In genomic region chr3:194852836-194853508, GRCh38 we compare ENCODE assay signal across 18 cellular contexts.
DNase-seq lines count a peak whose midpoint lies in the region; TF ChIP-seq lines count a peak whose summit lies in the region.
"Had no signal": no experiment of that assay in that cellular context is flagged by ENCODE, and none has a peak within 500 bp of the region (broad histone marks: within the 10 kb centered on the region; RNA-seq: fewer than 3 reads in every experiment).

No MANE protein-coding gene starts in this region.

- no peaks in the 10 kb centered on the region for H3K27me3 ChIP-seq in transverse colon
- H3K27me3 ChIP-seq: brain microvascular endothelial cell, uterus had no signal

- H3K27ac ChIP-seq in transverse colon = no peak overlapping the region
- H3K27ac ChIP-seq: brain microvascular endothelial cell, epithelial cell of prostate, uterus had no signal

- peaks cover 0 to 17% (median 14%) of the 10 kb centered on the region in 4 donors for H3K4me1 ChIP-seq in transverse colon
- H3K4me1 ChIP-seq: uterus had no signal

- no peak for TF ChIP-seq EP300 in transverse colon (IDR thresholded peaks at IDR 0.05; ENCODE audit: low read depth)

- in situ Hi-C loops in transverse colon (cut with MboI; ENCODE audit: low pct_ligation_motif_present in 1 of 4, low pct_unique_long_range_greater_than_20kb in 1 of 4, low sequenced_read_pairs in 3 of 4) = no loop called here

- intact Hi-C loops in cardiac septum (cut with DNase I) = no loop called here
- intact Hi-C loops in transverse colon (cut with DNase I; ENCODE audit: low total_unique reads) = no loop called here

- WGBS in transverse colon (ENCODE audit: low coverage in 1 of 2), 2 donors = 67% methylated on average over 16 of the region's 16 CpGs; no CpG with 5 or more reads in 1 of the 2 donors

- H3K9me3 ChIP-seq in transverse colon = no peaks in the 10 kb centered on the region
- H3K9me3 ChIP-seq: uterus had no signal

- H3K4me3 ChIP-seq in LNCaP clone FGC (ENCODE audit: low read depth, low read length) = no peak overlapping the region
- no peak overlapping the region for H3K4me3 ChIP-seq in transverse colon
- H3K4me3 ChIP-seq: uterus had no signal

- no peak for TF ChIP-seq CTCF in LNCaP clone FGC (IDR thresholded peaks at IDR 0.05; ENCODE audit: control insufficient read depth, extremely low read depth, insufficient read depth)
- no peak for TF ChIP-seq CTCF in transverse colon (IDR thresholded peaks at IDR 0.05)

- no peaks in the 10 kb centered on the region for H3K36me3 ChIP-seq in transverse colon
- H3K36me3 ChIP-seq: brain microvascular endothelial cell, uterus had no signal

- DNase-seq in COLO668 (lab: John Stamatoyannopoulos, UW; ENCODE audit: unreplicated experiment) (peak; percentile 45), LNCaP clone FGC (ENCODE audit: low read depth) (peak; percentile 69), NCI-H774 (lab: John Stamatoyannopoulos, UW) (peak; percentile 10), myocyte (ENCODE audit: low read depth) (peak; percentile 71), cardiac septum (ENCODE audit: low spot score) (no peak), transverse colon (no peak), middle frontal gyrus (ENCODE audit: extremely low spot score, low spot score) (no peak), glomerular visceral epithelial cell (ENCODE audit: extremely low spot score) (no peak)
- DNase-seq: activated naive CD8-positive, alpha-beta T cell treated with anti-CD3 and anti-CD28 coated beads, Interleukin-2, amount 10 ng/mL, durations not matched to agents 7 days and 5 days; brain microvascular endothelial cell; foreskin melanocyte; KG1; left colon; NCI-H526; occipital lobe; stimulated activated CD4-positive, alpha-beta T cell treated with anti-CD3 and anti-CD28 coated beads, Interleukin-2, amount 100 ng/mL, for 48 hours; uterus had no signal

- TF ChIP-seq POLR2A in transverse colon (IDR thresholded peaks at IDR 0.05) = no peak

Comparison
In these comparisons a context has a peak if more than half of its experiments do, and no peak if none do; other contexts are left out.
1. DNase-seq: peak in COLO668 (single experiment), LNCaP clone FGC (single experiment), NCI-H774 (single experiment) and myocyte (single experiment); none in cardiac septum (single experiment), transverse colon (single experiment), middle frontal gyrus (single experiment) and glomerular visceral epithelial cell (single experiment).